9 cellular contexts compared by ENCODE assay signal in genomic region chr7:21941570-21942224, GRCh38. TPM values are rescaled to one million over a fixed set of nuclear protein-coding genes. Genes with fewer than 3 reads are reported as not detected.
A peak's percentile ranks its signal among the peaks of the same experiment; 100 is the strongest.
DNase-seq lines count a peak whose midpoint lies in the region; ATAC-seq lines count a peak whose summit lies in the region.
"Had no signal": no experiment of that assay in that cellular context is flagged by ENCODE, and none has a peak within 500 bp of the region (broad histone marks: within the 10 kb centered on the region; RNA-seq: fewer than 3 reads in every experiment).

No MANE protein-coding gene starts in this region.

- H3K36me3 Mint-ChIP-seq in activated T-helper 1 cell treated with anti-CD3 and anti-CD28 coated beads, Interleukin-12 subunit alpha, Interleukin-12 subunit beta, Interleukin-2, Interleukin-4 antibody, amounts not matched to agents 30 ng/mL and 10 ng/mL and 1 ng/mL, durations not matched to agents 14 hours and 24 hours and 36 hours (ENCODE audit: low read depth): peaks cover 23% of the 10 kb centered on the region

- peaks cover 4% of the 10 kb centered on the region for H3K9me3 Mint-ChIP-seq in activated T-helper 1 cell treated with anti-CD3 and anti-CD28 coated beads, Interleukin-12 subunit alpha, Interleukin-12 subunit beta, Interleukin-2, Interleukin-4 antibody, amounts not matched to agents 30 ng/mL and 10 ng/mL and 1 ng/mL, durations not matched to agents 14 hours and 24 hours and 36 hours
- H3K9me3 Mint-ChIP-seq: dendritic cell treated with granulocyte-macrophage colony-stimulating factor and Interleukin-4, amounts not matched to agents 40 ng/mL and 50 ng/mL, for 4 days had no signal

- intact Hi-C loops in activated T-helper 1 cell treated with anti-CD3 and anti-CD28 coated beads, Interleukin-12 subunit alpha, Interleukin-12 subunit beta, Interleukin-2, Interleukin-4 antibody, amounts not matched to agents 30 ng/mL and 10 ng/mL and 1 ng/mL, durations not matched to agents 14 hours and 24 hours and 36 hours (cut with micrococcal nuclease): loop anchor here (5.0 to 10.0 kb wide), 4 partner anchors 177 to 1073 kb away; partner anchors contain the start of gene HYCC1

- H3K4me1 Mint-ChIP-seq in activated T-helper 1 cell treated with anti-CD3 and anti-CD28 coated beads, Interleukin-12 subunit alpha, Interleukin-12 subunit beta, Interleukin-2, Interleukin-4 antibody, amounts not matched to agents 30 ng/mL and 10 ng/mL and 1 ng/mL, durations not matched to agents 14 hours and 24 hours and 36 hours (ENCODE audit: low read depth): peaks cover 72% of the 10 kb centered on the region

- H3K4me3 Mint-ChIP-seq in activated T-helper 1 cell treated with anti-CD3 and anti-CD28 coated beads, Interleukin-12 subunit alpha, Interleukin-12 subunit beta, Interleukin-2, Interleukin-4 antibody, amounts not matched to agents 30 ng/mL and 10 ng/mL and 1 ng/mL, durations not matched to agents 14 hours and 24 hours and 36 hours: peak overlapping the region; percentile 54

- peak overlapping the region; percentile 74 for H3K27ac Mint-ChIP-seq in activated T-helper 1 cell treated with anti-CD3 and anti-CD28 coated beads, Interleukin-12 subunit alpha, Interleukin-12 subunit beta, Interleukin-2, Interleukin-4 antibody, amounts not matched to agents 30 ng/mL and 10 ng/mL and 1 ng/mL, durations not matched to agents 14 hours and 24 hours and 36 hours
- H3K27ac Mint-ChIP-seq: dendritic cell treated with granulocyte-macrophage colony-stimulating factor and Interleukin-4, amounts not matched to agents 40 ng/mL and 50 ng/mL, for 4 days had no signal

- DNase-seq in DMS 273 (lab: John Stamatoyannopoulos, UW; ENCODE audit: unreplicated experiment) (peak; percentile 24), DMS 273 treated with DMSO at 0.1 percent for 48 hours (lab: John Stamatoyannopoulos, UW) (no peak), putamen (ENCODE audit: low spot score) (peak; percentile 18), HuH-7 (ENCODE audit: low spot score) (no peak)
- no peak for DNase-seq in activated T-helper 1 cell treated with anti-CD3 and anti-CD28 coated beads, Interleukin-12 subunit alpha, Interleukin-12 subunit beta, Interleukin-2, Interleukin-4 antibody, amounts not matched to agents 30 ng/mL and 10 ng/mL and 1 ng/mL, durations not matched to agents 14 hours and 24 hours and 36 hours (ENCODE audit: low spot score)

- H3K27me3 Mint-ChIP-seq in activated T-helper 1 cell treated with anti-CD3 and anti-CD28 coated beads, Interleukin-12 subunit alpha, Interleukin-12 subunit beta, Interleukin-2, Interleukin-4 antibody, amounts not matched to agents 30 ng/mL and 10 ng/mL and 1 ng/mL, durations not matched to agents 14 hours and 24 hours and 36 hours (ENCODE audit: insufficient read depth): peaks cover 2% of the 10 kb centered on the region
- H3K27me3 Mint-ChIP-seq: dendritic cell treated with granulocyte-macrophage colony-stimulating factor and Interleukin-4, amounts not matched to agents 40 ng/mL and 50 ng/mL, for 4 days had no signal

- ATAC-seq in HG03432 (IDR thresholded peaks at IDR 0.05; ENCODE audit: unreplicated experiment) (peak; percentile 7), GM18511 (IDR thresholded peaks at IDR 0.05; ENCODE audit: unreplicated experiment) (no peak), HG03520 (IDR thresholded peaks at IDR 0.05; ENCODE audit: unreplicated experiment) (no peak)

RNA-seq across cellular contexts. Expression of gene CDCA7L, which starts 4.0 kb away (rescaled TPM):
- total RNA-seq in activated T-helper 1 cell treated with anti-CD3 and anti-CD28 coated beads, Interleukin-12 subunit alpha, Interleukin-12 subunit beta, Interleukin-2, Interleukin-4 antibody, amounts not matched to agents 30 ng/mL and 10 ng/mL and 1 ng/mL, durations not matched to agents 14 hours and 24 hours and 36 hours: 102 and 113 TPM in 2 replicates

Comparison
In these comparisons a context has a peak if more than half of its experiments do, and no peak if none do; other contexts are left out.
1. DNase-seq: peak in DMS 273 (single experiment) and putamen (single experiment); none in DMS 273 treated with DMSO at 0.1 percent for 48 hours (single experiment), activated T-helper 1 cell treated with anti-CD3 and anti-CD28 coated beads, Interleukin-12 subunit alpha, Interleukin-12 subunit beta, Interleukin-2, Interleukin-4 antibody, amounts not matched to agents 30 ng/mL and 10 ng/mL and 1 ng/mL, durations not matched to agents 14 hours and 24 hours and 36 hours (single experiment) and HuH-7 (single experiment).